12 cellular contexts compared by ENCODE assay signal in the genomic region with DNA sequence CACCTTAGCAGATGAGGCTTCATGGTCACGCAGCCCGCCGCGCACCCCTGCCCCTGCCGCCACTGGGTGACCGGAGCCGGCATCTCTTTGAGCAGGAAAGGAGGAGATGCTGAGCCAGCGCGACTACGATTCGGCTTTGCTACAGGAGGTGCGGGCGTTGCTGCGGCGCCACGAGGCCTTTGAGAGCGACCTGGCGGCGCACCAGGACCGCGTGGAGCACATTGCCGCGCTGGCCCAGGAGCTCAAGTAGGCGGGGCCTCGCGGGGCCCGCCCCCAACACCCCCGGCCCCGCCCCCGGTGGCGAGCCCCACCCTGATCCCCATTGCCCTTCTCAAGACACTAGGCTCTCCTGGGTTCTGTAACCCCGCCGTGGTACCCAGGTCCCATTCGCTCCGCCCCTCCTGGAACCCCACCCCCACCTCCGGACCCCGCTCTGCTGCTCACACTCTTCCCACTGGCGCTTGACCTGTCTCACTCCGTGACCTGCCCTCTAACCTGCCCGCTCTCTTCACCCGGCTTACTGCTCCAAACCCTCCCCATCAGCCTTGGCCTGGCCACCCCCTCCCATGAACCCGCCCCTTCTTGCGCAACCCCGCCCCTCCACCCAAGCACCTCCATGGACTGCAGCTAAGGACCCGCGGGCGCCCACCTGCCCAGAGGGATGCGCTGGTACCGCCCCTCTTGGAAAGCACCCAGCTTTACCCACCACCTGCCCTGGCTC. TPM values are rescaled to one million over a fixed set of nuclear protein-coding genes. Genes with fewer than 3 reads are reported as not detected.
DNase-seq lines count a peak whose midpoint lies in the region; ATAC-seq and TF ChIP-seq lines count a peak whose summit lies in the region.
"Had no signal": no experiment of that assay in that cellular context is flagged by ENCODE, and none has a peak within 500 bp of the region (broad histone marks: within the 10 kb centered on the region; RNA-seq: fewer than 3 reads in every experiment).

No MANE protein-coding gene starts in this region.

- H3K9me3 ChIP-seq in right atrium auricular region: no peaks in the 10 kb centered on the region
- no peaks in the 10 kb centered on the region for H3K9me3 ChIP-seq in adrenal gland (replicated peaks in 1 of 3)
- H3K9me3 ChIP-seq in mucosa of descending colon: no peaks in the 10 kb centered on the region
- no peaks in the 10 kb centered on the region for H3K9me3 ChIP-seq in Karpas-422 (ENCODE audit: low read length)
- H3K9me3 ChIP-seq: BLaER1 had no signal

- H3K4me1 ChIP-seq in right atrium auricular region: peaks cover 0 to 9% of the 10 kb centered on the region in 2 donors
- peaks cover 0 to 6% of the 10 kb centered on the region in 2 donors for H3K4me1 ChIP-seq in adrenal gland (replicated peaks in 1 of 2)
- H3K4me1 ChIP-seq in mucosa of descending colon (ENCODE audit: low read depth): no peaks in the 10 kb centered on the region
- H3K4me1 ChIP-seq in Karpas-422 (ENCODE audit: low read length): no peaks in the 10 kb centered on the region
- H3K4me1 ChIP-seq: BLaER1 had no signal

- peak; percentile 50 for ATAC-seq in Right ventricle myocardium inferior
- peak; percentile 42 for ATAC-seq in mucosa of descending colon
- ATAC-seq in GM19397 (IDR thresholded peaks at IDR 0.05; ENCODE audit: unreplicated experiment): no peak
- no peak for ATAC-seq in HG02840 (IDR thresholded peaks at IDR 0.05; ENCODE audit: low FRiP score, unreplicated experiment)

- H3K36me3 ChIP-seq in right atrium auricular region: peaks cover 4% of the 10 kb centered on the region
- no peaks in the 10 kb centered on the region for H3K36me3 ChIP-seq in adrenal gland (replicated peaks in 1 of 2)
- H3K36me3 ChIP-seq in mucosa of descending colon (ENCODE audit: low read depth): no peaks in the 10 kb centered on the region
- no peaks in the 10 kb centered on the region for H3K36me3 ChIP-seq in Karpas-422 (ENCODE audit: insufficient read depth, low read length)
- H3K36me3 ChIP-seq: BLaER1 had no signal

- TF ChIP-seq POLR2A in adrenal gland (IDR thresholded peaks at IDR 0.05): no peak

- no peak overlapping the region for H3K4me2 ChIP-seq in Karpas-422 (ENCODE audit: low read depth, low read length, poor library complexity, severe bottlenecking)
- H3K4me2 ChIP-seq: BLaER1, PC-9 had no signal

- H4K20me1 ChIP-seq in Karpas-422 (ENCODE audit: insufficient read depth, low read depth, low read length): no peaks in the 10 kb centered on the region
- H4K20me1 ChIP-seq: BLaER1 had no signal

- H3K79me2 ChIP-seq in Karpas-422 (ENCODE audit: low read length): no peaks in the 10 kb centered on the region

- H3K27me3 ChIP-seq in right atrium auricular region (no peaks in the 10 kb centered on the region), adrenal gland (no peaks in the 10 kb centered on the region), Karpas-422 (ENCODE audit: low read length) (no peaks in the 10 kb centered on the region)
- H3K27me3 ChIP-seq: BLaER1 had no signal

- CTCF ChIA-PET in RWPE1 (lab: Yijun Ruan, JAX): interaction anchor here (0.5 kb wide), 1 partner anchor 687 kb away, joined by 3 read pairs; no protein-coding TSS in a partner anchor

- DNase-seq in Right ventricle myocardium inferior (ENCODE audit: missing footprints) (no peak), right atrium auricular region (ENCODE audit: low spot score) (no peak), adrenal gland (peak in 5 of 7 donors; percentile 31 to 63 (median 61)), mucosa of descending colon (peak in 1 of 3 donors; percentile 41), RWPE1 (ENCODE audit: low spot score) (no peak), Karpas-422 (no peak)
- DNase-seq: KG1, mesendoderm, PC-9 had no signal

- WGBS in adrenal gland, 4 donors: 14 to 18% (median 17%) methylated on average over 16 to 49 of the region's 49 CpGs

- intact Hi-C loops in Right ventricle myocardium inferior (cut with DNase I) (no loop called here), adrenal gland (cut with DNase I) (no loop called here), mucosa of descending colon (cut with DNase I, micrococcal nuclease) (no loop called here)

- no peak overlapping the region for H3K9ac ChIP-seq in Karpas-422 (ENCODE audit: low read length)
- H3K9ac ChIP-seq: BLaER1 had no signal

- H3K4me3 ChIP-seq in right atrium auricular region (peak overlapping the region in 1 of 2 donors; percentile 21), adrenal gland (no peak overlapping the region), mucosa of descending colon (no peak overlapping the region), Karpas-422 (ENCODE audit: low read length) (no peak overlapping the region)
- H3K4me3 ChIP-seq: BLaER1, PC-9 had no signal

- no peaks in the 10 kb centered on the region for H3K9me2 ChIP-seq in Karpas-422 (replicated peaks; ENCODE audit: insufficient read depth, low read length)

- H3K27ac ChIP-seq in right atrium auricular region (no peak overlapping the region), adrenal gland (no peak overlapping the region), RWPE1 (no peak overlapping the region), Karpas-422 (ENCODE audit: low read length) (no peak overlapping the region)
- H3K27ac ChIP-seq: BLaER1, PC-9 had no signal

- no peak overlapping the region for H2AFZ ChIP-seq in Karpas-422 (ENCODE audit: low read length)
- H2AFZ ChIP-seq: PC-9 had no signal

- POLR2A ChIA-PET in RWPE1 (lab: Yijun Ruan, JAX; ENCODE audit: low non-redundant PET): no interaction called here

- no peak for TF ChIP-seq CTCF in right atrium auricular region (IDR thresholded peaks at IDR 0.05)
- no peak for TF ChIP-seq CTCF in adrenal gland (IDR thresholded peaks at IDR 0.05)
- TF ChIP-seq CTCF in mucosa of descending colon (IDR thresholded peaks at IDR 0.05): no peak
- TF ChIP-seq CTCF in RWPE1 (conservative IDR thresholded peaks at IDR 0.05; ENCODE audit: low read depth): no peak

RNA-seq across cellular contexts. Expression of a gene that starts 9.1 kb away (rescaled TPM):
- total RNA-seq in Right ventricle myocardium inferior (51.0 TPM), right atrium auricular region (100 to 1,000 TPM in 1 of 2 donors, 10 to 100 TPM in 1; 79.1 to 124 TPM), adrenal gland (100 to 1,000 TPM in 7 of 8 donors, 10 to 100 TPM in 1; 57.4 to 264 (median 197) TPM), mucosa of descending colon (10 to 100 TPM in 1 of 3 donors, 1 to 10 TPM in 2; 5.8 to 84.3 (median 8.3) TPM)
- polyA plus RNA-seq in adrenal gland: 10 to 100 TPM; 37.0 to 54.6 (median 44.4) TPM
- total RNA-seq in Karpas-422 (2014; rRNA removed; shearing (Covaris generic); ENCODE audit: low replicate concordance): not detected in 2 replicates

RNA-seq across cellular contexts. Expression of a gene that starts 12.6 kb away (rescaled TPM):
- total RNA-seq in Right ventricle myocardium inferior (not detected), right atrium auricular region (not detected), adrenal gland (under 1 TPM in 1 of 8 donors, not detected in 7; 0.26 TPM), mucosa of descending colon (under 1 TPM in 1 of 3 donors, not detected in 2; 0.09 TPM)
- polyA plus RNA-seq in adrenal gland: under 1 TPM; 0.09 to 0.16 (median 0.13) TPM
- not detected in 2 replicates for total RNA-seq in Karpas-422 (2014; rRNA removed; shearing (Covaris generic); ENCODE audit: low replicate concordance)
- total RNA-seq: PC-9 had no signal

RNA-seq across cellular contexts. Expression of a gene that starts 13.5 kb away (rescaled TPM):
- total RNA-seq in Right ventricle myocardium inferior (4.0 TPM), right atrium auricular region (10 to 100 TPM; 10.9 to 16.5 TPM), adrenal gland (10 to 100 TPM; 15.1 to 34.7 (median 23.6) TPM), mucosa of descending colon (10 to 100 TPM in 2 of 3 donors, 1 to 10 TPM in 1; 9.1 to 11.8 (median 10.4) TPM)
- polyA plus RNA-seq in adrenal gland: 10 to 100 TPM in 1 of 3 donors, 1 to 10 TPM in 2; 8.6 to 12.8 (median 9.7) TPM
- 22.2 and 35.0 TPM in 2 replicates for total RNA-seq in Karpas-422 (2014; rRNA removed; shearing (Covaris generic); ENCODE audit: low replicate concordance)

RNA-seq across cellular contexts. Expression of a gene that starts 33.6 kb away (rescaled TPM):
- total RNA-seq in Right ventricle myocardium inferior (0.27 TPM), right atrium auricular region (under 1 TPM; 0.26 to 0.86 TPM), adrenal gland (under 1 TPM; 0.30 to 0.84 (median 0.47) TPM), mucosa of descending colon (under 1 TPM; 0.32 to 0.63 (median 0.58) TPM)
- polyA plus RNA-seq in adrenal gland: under 1 TPM; 0.13 to 0.90 (median 0.24) TPM
- 0.22 and 0.75 TPM in 2 replicates for total RNA-seq in Karpas-422 (2014; rRNA removed; shearing (Covaris generic); ENCODE audit: low replicate concordance)

RNA-seq across cellular contexts. Expression of a gene that starts 33.7 kb away (rescaled TPM):
- total RNA-seq in Right ventricle myocardium inferior (23.5 TPM), right atrium auricular region (10 to 100 TPM; 13.8 to 18.6 TPM), adrenal gland (10 to 100 TPM; 21.9 to 76.3 (median 43.1) TPM), mucosa of descending colon (10 to 100 TPM; 34.9 to 50.7 (median 42.2) TPM)
- polyA plus RNA-seq in adrenal gland: 100 to 1,000 TPM in 2 of 3 donors, 10 to 100 TPM in 1; 22.7 to 204 (median 188) TPM
- 24.6 and 57.6 TPM in 2 replicates for total RNA-seq in Karpas-422 (2014; rRNA removed; shearing (Covaris generic); ENCODE audit: low replicate concordance)

Comparison
In these comparisons a context has a peak if more than half of its experiments do, and no peak if none do; other contexts are left out.
1. ATAC-seq: peak in Right ventricle myocardium inferior (single experiment) and mucosa of descending colon (single experiment); none in GM19397 (single experiment) and HG02840 (single experiment).
2. DNase-seq: peak in adrenal gland (5 of 7); none in Right ventricle myocardium inferior (single experiment), right atrium auricular region (single experiment), RWPE1 (single experiment) and Karpas-422 (single experiment).